Comparison of ENCODE assay signal across 15 cellular contexts in the genomic region with DNA sequence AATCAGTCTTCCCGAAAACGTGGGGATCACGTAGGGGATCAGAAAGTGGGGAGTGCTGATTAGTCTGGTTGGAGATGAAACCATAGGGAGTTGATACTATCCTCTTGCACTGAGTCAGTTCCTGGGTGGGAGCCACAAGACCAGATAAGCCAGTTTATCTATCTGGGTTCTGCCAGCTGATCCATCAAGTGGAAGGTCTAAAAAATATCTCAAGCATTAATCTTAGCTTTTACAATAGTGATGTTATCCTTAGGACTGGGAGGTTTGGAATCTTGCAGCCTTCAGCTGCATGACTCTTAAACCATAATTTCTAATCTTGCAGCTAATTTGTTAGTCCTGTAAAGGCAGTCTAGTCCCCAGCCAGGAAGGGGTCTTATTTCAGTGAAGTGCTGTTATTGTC.
DNase-seq lines count a peak whose midpoint lies in the region; ATAC-seq and TF ChIP-seq lines count a peak whose summit lies in the region.
"Had no signal": no experiment of that assay in that cellular context is flagged by ENCODE, and none has a peak within 500 bp of the region (broad histone marks: within the 10 kb centered on the region; RNA-seq: fewer than 3 reads in every experiment).

No MANE protein-coding gene starts in this region.

- no peak overlapping the region for H2BK15ac ChIP-seq in mesenchymal stem cell (ENCODE audit: low read depth, poor library complexity, severe bottlenecking)

- no peak overlapping the region for H3K4me3 ChIP-seq in brain microvascular endothelial cell (ENCODE audit: low read depth, low read length)
- no peak overlapping the region for H3K4me3 ChIP-seq in trophoblast cell (ENCODE audit: low read depth, low read length)
- H3K4me3 ChIP-seq in mesenchymal stem cell (ENCODE audit: insufficient read depth in 1 of 2, low read depth in 1 of 2, low read length in 2 of 2), result no peak overlapping the region

- H3K27ac ChIP-seq in brain microvascular endothelial cell, result no peak overlapping the region
- H3K27ac ChIP-seq in trophoblast cell (ENCODE audit: low read depth, low read length), result no peak overlapping the region
- H3K27ac ChIP-seq in mesenchymal stem cell (ENCODE audit: low read length, poor library complexity, severe bottlenecking), result no peak overlapping the region

- no peak overlapping the region for H2BK12ac ChIP-seq in trophoblast cell (ENCODE audit: low read length)
- H2BK12ac ChIP-seq in mesenchymal stem cell (ENCODE audit: low read length in 2 of 2), result no peak overlapping the region

- H3K18ac ChIP-seq in trophoblast cell (ENCODE audit: low read length), result no peak overlapping the region
- no peak overlapping the region for H3K18ac ChIP-seq in mesenchymal stem cell (ENCODE audit: low read depth in 1 of 2, low read length in 2 of 2)

- H4K91ac ChIP-seq in trophoblast cell (ENCODE audit: low read depth, low read length) (no peak overlapping the region), mesenchymal stem cell (ENCODE audit: low read length) (no peak overlapping the region)

- in situ Hi-C loops in brain microvascular endothelial cell (cut with HindIII; ENCODE audit: low pct_ligation_motif_present, low sequenced_read_pairs), result no loop called here

- no peak overlapping the region for H4K12ac ChIP-seq in trophoblast cell (ENCODE audit: low read depth, low read length)

- H2AFZ ChIP-seq in trophoblast cell (ENCODE audit: insufficient read depth, low read length, poor library complexity) (no peak overlapping the region), mesenchymal stem cell (ENCODE audit: low read depth, low read length) (no peak overlapping the region)

- H3K4ac ChIP-seq in trophoblast cell (ENCODE audit: low read depth, low read length), result no peak overlapping the region
- H3K4ac ChIP-seq in mesenchymal stem cell (ENCODE audit: low read depth in 1 of 2, low read length in 2 of 2), result no peak overlapping the region

- TF ChIP-seq CTCF in brain microvascular endothelial cell (IDR thresholded peaks at IDR 0.05; ENCODE audit: low read depth, low read length, missing control alignments), result no peak

- DNase-seq in A172 (ENCODE audit: low spot score) (peak; percentile 27), RPMI7951 (ENCODE audit: low read depth) (peak; percentile 0), brain microvascular endothelial cell (peak; percentile 57), trophoblast cell (peak in 1 of 2 donors; percentile 45), mesenchymal stem cell (no peak)
- DNase-seq in activated T-cell treated with anti-CD3 and anti-CD28 coated beads, Interleukin-2, amount 50 U/mL, for 1 hour, result no peak
- DNase-seq: C1 segment of cervical spinal cord; Calu3; CD4-positive, alpha-beta T cell; DMS79; EL; GOT3; H9; IMR-90 had no signal

- H3K4me2 ChIP-seq in trophoblast cell (ENCODE audit: low read length) (no peak overlapping the region), mesenchymal stem cell (ENCODE audit: low read length, poor library complexity, severe bottlenecking) (no peak overlapping the region)

- WGBS in trophoblast cell (ENCODE audit: extremely low coverage, insufficient coverage, insufficient read length), result no CpG with 5 or more reads among the region's 3 CpGs
- 92% methylated on average over 3 of the region's 3 CpGs for WGBS in mesenchymal stem cell

- H2BK5ac ChIP-seq in trophoblast cell (ENCODE audit: low read depth, low read length, poor library complexity), result peak overlapping the region; percentile 68
- no peak overlapping the region for H2BK5ac ChIP-seq in mesenchymal stem cell (ENCODE audit: low read depth, low read length, poor library complexity, severe bottlenecking)

- H2AK5ac ChIP-seq in trophoblast cell (ENCODE audit: low read length), result peak overlapping the region; percentile 69
- no peak overlapping the region for H2AK5ac ChIP-seq in mesenchymal stem cell (ENCODE audit: low read length, severe bottlenecking)

- ATAC-seq in HG03280 (IDR thresholded peaks at IDR 0.05; ENCODE audit: unreplicated experiment), result no peak

- H3K79me1 ChIP-seq in trophoblast cell (ENCODE audit: low read length) (peaks cover 5% of the 10 kb centered on the region), mesenchymal stem cell (replicated peaks; ENCODE audit: low read length, poor library complexity, severe bottlenecking) (no peaks in the 10 kb centered on the region)

- H3K9me3 ChIP-seq in trophoblast cell (ENCODE audit: insufficient read depth, low read depth, low read length) (no peaks in the 10 kb centered on the region), mesenchymal stem cell (ENCODE audit: control insufficient read depth, low read length) (no peaks in the 10 kb centered on the region)

- no peaks in the 10 kb centered on the region for H3K36me3 ChIP-seq in brain microvascular endothelial cell (replicated peaks)
- H3K36me3 ChIP-seq in trophoblast cell (ENCODE audit: control insufficient read depth in 1 of 2, insufficient read depth in 2 of 2, low read length in 2 of 2), result no peaks in the 10 kb centered on the region
- H3K36me3 ChIP-seq in mesenchymal stem cell (ENCODE audit: control insufficient read depth in 1 of 2, insufficient read depth in 2 of 2, low read depth in 1 of 2, low read length in 2 of 2), result no peaks in the 10 kb centered on the region

- no peak overlapping the region for H3K9ac ChIP-seq in trophoblast cell (ENCODE audit: low read length)
- no peak overlapping the region for H3K9ac ChIP-seq in mesenchymal stem cell (ENCODE audit: low read length)

- no peak overlapping the region for H3K14ac ChIP-seq in trophoblast cell (ENCODE audit: low read length)
- H3K14ac ChIP-seq in mesenchymal stem cell (ENCODE audit: low read length in 2 of 2), result no peak overlapping the region

- H3K27me3 ChIP-seq in brain microvascular endothelial cell (replicated peaks) (no peaks in the 10 kb centered on the region), trophoblast cell (ENCODE audit: insufficient read depth, low read length) (no peaks in the 10 kb centered on the region), mesenchymal stem cell (ENCODE audit: control insufficient read depth in 1 of 2, insufficient read depth in 1 of 2, low read length in 2 of 2) (no peaks in the 10 kb centered on the region)

- H3K23ac ChIP-seq in trophoblast cell (ENCODE audit: low read length), result no peak overlapping the region
- H3K23ac ChIP-seq in mesenchymal stem cell (ENCODE audit: low read length in 2 of 2), result no peak overlapping the region

- H3K4me1 ChIP-seq in trophoblast cell (ENCODE audit: control insufficient read depth in 1 of 2, insufficient read depth in 2 of 2, low read length in 2 of 2) (peaks cover 0 to 2% of the 10 kb centered on the region in 2 experiments), mesenchymal stem cell (ENCODE audit: control insufficient read depth, insufficient read depth, low read depth, low read length) (no peaks in the 10 kb centered on the region)

- H2BK120ac ChIP-seq in trophoblast cell (ENCODE audit: insufficient read depth, low read length, poor library complexity) (peak overlapping the region; percentile 43), mesenchymal stem cell (ENCODE audit: low read depth, low read length) (no peak overlapping the region)

- peak overlapping the region; percentile 11 for H4K8ac ChIP-seq in trophoblast cell (ENCODE audit: low read depth, low read length)
- no peak overlapping the region for H4K8ac ChIP-seq in mesenchymal stem cell (ENCODE audit: low read length)

- no peaks in the 10 kb centered on the region for H3K79me2 ChIP-seq in trophoblast cell (ENCODE audit: control insufficient read depth, insufficient read depth, low read length, poor library complexity)

Comparison
In these comparisons a context has a peak if more than half of its experiments do, and no peak if none do; other contexts are left out.
1. DNase-seq: peak in A172 (single experiment), RPMI7951 (single experiment) and brain microvascular endothelial cell (single experiment); none in mesenchymal stem cell (single experiment) and activated T-cell treated with anti-CD3 and anti-CD28 coated beads, Interleukin-2, amount 50 U/mL, for 1 hour (single experiment).